10 cellular contexts compared by ENCODE assay signal in genomic region chr1:8398086-8398485, GRCh38.
DNase-seq lines count a peak whose midpoint lies in the region; ATAC-seq and TF ChIP-seq lines count a peak whose summit lies in the region.
"Had no signal": no experiment of that assay in that cellular context is flagged by ENCODE, and none has a peak within 500 bp of the region (broad histone marks: within the 10 kb centered on the region; RNA-seq: fewer than 3 reads in every experiment).

No MANE protein-coding gene starts in this region.

- no peaks in the 10 kb centered on the region for H3K27me3 Mint-ChIP-seq in nephron (ENCODE audit: low read depth)

- H3K4me3 Mint-ChIP-seq in nephron = no peak overlapping the region

- H3K9me3 Mint-ChIP-seq in nephron = no peaks in the 10 kb centered on the region

- H3K9me3 ChIP-seq in BLaER1 treated with 17β-estradiol and CSF1 and Interleukin-3, amounts not matched to agents 10 nM and 100 nM (replicated peaks in 1 of 11) = peaks cover 0 to 17% (median 0%) of the 10 kb centered on the region in 11 experiments; a peak in 6 of 22 replicates
- H3K9me3 ChIP-seq: testis had no signal

- peaks cover 25 to 65% (median 43%) of the 10 kb centered on the region in 11 experiments for H3K36me3 ChIP-seq in BLaER1 treated with 17β-estradiol and CSF1 and Interleukin-3, amounts not matched to agents 10 nM and 100 nM
- peaks cover 17% of the 10 kb centered on the region for H3K36me3 ChIP-seq in brain microvascular endothelial cell (replicated peaks)

- no peaks in the 10 kb centered on the region for H3K27me3 ChIP-seq in BLaER1 treated with 17β-estradiol and CSF1 and Interleukin-3, amounts not matched to agents 10 nM and 100 nM
- no peaks in the 10 kb centered on the region for H3K27me3 ChIP-seq in brain microvascular endothelial cell (replicated peaks)
- H3K27me3 ChIP-seq: testis had no signal

- DNase-seq in Kasumi-1 (lab: John Stamatoyannopoulos, UW) (peak; percentile 26 to 31), brain microvascular endothelial cell (no peak), NCI-H1105 (lab: John Stamatoyannopoulos, UW) (no peak), COLO829 (ENCODE audit: low spot score) (no peak)
- DNase-seq: activated CD4-positive, alpha-beta T cell treated with anti-CD3 and anti-CD28 coated beads, Interleukin-2, amount 50 U/mL, for 48 hours; testis had no signal

- H3K27ac ChIP-seq in BLaER1 treated with 17β-estradiol and CSF1 and Interleukin-3, amounts not matched to agents 10 nM and 100 nM = peak overlapping the region in 2 of 11 experiments; percentile 3 to 73; a peak in 1 of 22 replicates
- peak overlapping the region; percentile 99 for H3K27ac ChIP-seq in brain microvascular endothelial cell

- H3K4me3 ChIP-seq in BLaER1 treated with 17β-estradiol and CSF1 and Interleukin-3, amounts not matched to agents 10 nM and 100 nM = no peak overlapping the region
- no peak overlapping the region for H3K4me3 ChIP-seq in brain microvascular endothelial cell (ENCODE audit: low read depth, low read length)
- H3K4me3 ChIP-seq: testis had no signal

- no peak overlapping the region for H3K9ac ChIP-seq in BLaER1 treated with 17β-estradiol and CSF1 and Interleukin-3, amounts not matched to agents 10 nM and 100 nM

- in situ Hi-C loops in brain microvascular endothelial cell (cut with HindIII; ENCODE audit: low pct_ligation_motif_present, low sequenced_read_pairs) = no loop called here

- no peak for TF ChIP-seq CTCF in brain microvascular endothelial cell (IDR thresholded peaks at IDR 0.05; ENCODE audit: low read depth, low read length, missing control alignments)
- no peak for TF ChIP-seq CTCF in nephron (IDR thresholded peaks at IDR 0.05; ENCODE audit: unreplicated experiment in 3 of 3)

- peaks cover 66% of the 10 kb centered on the region for H3K4me1 Mint-ChIP-seq in nephron

- H3K4me1 ChIP-seq in BLaER1 treated with 17β-estradiol and CSF1 and Interleukin-3, amounts not matched to agents 10 nM and 100 nM = peaks cover 47 to 64% (median 55%) of the 10 kb centered on the region in 10 experiments

- ATAC-seq in HG03521 (IDR thresholded peaks at IDR 0.05; ENCODE audit: unreplicated experiment) (no peak), HG02870 (IDR thresholded peaks at IDR 0.05; ENCODE audit: unreplicated experiment) (no peak)

- H4K20me1 ChIP-seq in BLaER1 treated with 17β-estradiol and CSF1 and Interleukin-3, amounts not matched to agents 10 nM and 100 nM = peaks cover 57 to 100% (median 79%) of the 10 kb centered on the region in 11 experiments

- peak overlapping the region; percentile 62 to 77 (median 74) for H3K27ac Mint-ChIP-seq in nephron

- H3K36me3 Mint-ChIP-seq in nephron (ENCODE audit: low read depth) = peaks cover 61% of the 10 kb centered on the region

- peak overlapping the region; percentile 76 to 92 (median 85) for H3K4me2 ChIP-seq in BLaER1 treated with 17β-estradiol and CSF1 and Interleukin-3, amounts not matched to agents 10 nM and 100 nM

Comparison
In these comparisons a context has a peak if more than half of its experiments do, and no peak if none do; other contexts are left out.
1. DNase-seq: peak in Kasumi-1 (2 of 2); none in brain microvascular endothelial cell (single experiment), NCI-H1105 (single experiment) and COLO829 (single experiment).